Comparison of ENCODE assay signal across 3 cellular contexts in the genomic region with DNA sequence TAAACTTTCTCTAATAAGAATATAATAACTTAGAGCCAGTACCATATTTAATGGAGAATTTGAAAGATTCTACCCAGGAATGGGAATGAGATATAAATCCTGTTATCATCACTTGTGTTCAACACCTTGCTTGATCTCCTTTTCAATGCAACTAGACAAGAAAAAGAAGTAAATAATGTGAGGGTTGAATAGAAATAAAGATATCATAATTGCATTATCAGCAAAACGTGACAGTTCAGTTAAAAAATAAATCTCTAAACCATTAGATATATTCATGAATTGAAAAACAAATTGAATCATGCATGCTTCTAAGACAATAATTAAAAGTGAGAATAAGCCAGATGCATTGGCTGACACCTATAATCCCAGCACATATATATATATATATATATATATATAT. TPM values are rescaled to one million over a fixed set of nuclear protein-coding genes. Genes with fewer than 3 reads are reported as not detected.
"Had no signal": no experiment of that assay in that cellular context is flagged by ENCODE, and none has a peak within 500 bp of the region (broad histone marks: within the 10 kb centered on the region; RNA-seq: fewer than 3 reads in every experiment).

No MANE protein-coding gene starts in this region.

RNA-seq across cellular contexts. Expression of gene FAM178B, which starts 36.2 kb away (rescaled TPM):
- total RNA-seq: M059J, MCF 10A, NCI-H460 had no signal
